11 cellular contexts compared by ENCODE assay signal in genomic region chr13:29922281-29922821, GRCh38.
DNase-seq lines count a peak whose midpoint lies in the region; ATAC-seq, FAIRE-seq and TF ChIP-seq lines count a peak whose summit lies in the region.
"Had no signal": no experiment of that assay in that cellular context is flagged by ENCODE, and none has a peak within 500 bp of the region (broad histone marks: within the 10 kb centered on the region; RNA-seq: fewer than 3 reads in every experiment).

No MANE protein-coding gene starts in this region.

- peak overlapping the region; percentile 77 to 83 for H3K18ac ChIP-seq in mesenchymal stem cell (ENCODE audit: low read depth in 1 of 2, low read length in 2 of 2)

- H3K4ac ChIP-seq in mesenchymal stem cell (ENCODE audit: low read depth in 1 of 2, low read length in 2 of 2), result no peak overlapping the region

- no peaks in the 10 kb centered on the region for H3K36me3 Mint-ChIP-seq in activated CD4-positive, alpha-beta T cell treated with anti-CD3 and anti-CD28 coated beads, Interleukin-2, amount 10 ng/mL, durations not matched to agents 7 days and 5 days (ENCODE audit: low read depth)
- no peaks in the 10 kb centered on the region for H3K36me3 Mint-ChIP-seq in activated CD4-positive, alpha-beta T cell treated with anti-CD3 and anti-CD28 coated beads, Interleukin-2, amount 10 ng/mL, durations not matched to agents 24 days and 14 days (ENCODE audit: low read depth)

- peak overlapping the region; percentile 48 for H2BK5ac ChIP-seq in mesenchymal stem cell (ENCODE audit: low read depth, low read length, poor library complexity, severe bottlenecking)

- no peak overlapping the region for H3K14ac ChIP-seq in mesenchymal stem cell (ENCODE audit: low read length in 2 of 2)

- no peaks in the 10 kb centered on the region for H3K79me1 ChIP-seq in mesenchymal stem cell (replicated peaks; ENCODE audit: low read length, poor library complexity, severe bottlenecking)

- CTCF ChIA-PET in activated CD4-positive, alpha-beta T cell treated with anti-CD3 and anti-CD28 coated beads, Interleukin-2, amount 10 ng/mL, durations not matched to agents 7 days and 5 days (lab: Charles Lee), result interaction anchor here (1.8 to 4.6 kb wide), 3 partner anchors 14 to 28 kb away, joined by 5 to 46 read pairs (median 8); no protein-coding TSS in a partner anchor

- peaks cover 28% of the 10 kb centered on the region for H3K4me1 ChIP-seq in mesenchymal stem cell (ENCODE audit: control insufficient read depth, insufficient read depth, low read depth, low read length)

- no peak overlapping the region for H4K91ac ChIP-seq in mesenchymal stem cell (ENCODE audit: low read length)

- H2BK120ac ChIP-seq in mesenchymal stem cell (ENCODE audit: low read depth, low read length), result no peak overlapping the region

- no peak overlapping the region for H2AFZ ChIP-seq in mesenchymal stem cell (ENCODE audit: low read depth, low read length)

- no peak for TF ChIP-seq CTCF in bronchial epithelial cell (IDR thresholded peaks at IDR 0.05; ENCODE audit: insufficient read depth, low read length, severe bottlenecking)

- H3K9me3 ChIP-seq in mesenchymal stem cell (ENCODE audit: control insufficient read depth, low read length), result no peaks in the 10 kb centered on the region

- ATAC-seq in GM21423 (IDR thresholded peaks at IDR 0.05; ENCODE audit: unreplicated experiment) (no peak), GM19395 (IDR thresholded peaks at IDR 0.05; ENCODE audit: unreplicated experiment) (no peak)

- H3K36me3 ChIP-seq in bronchial epithelial cell (ENCODE audit: control insufficient read depth, insufficient read depth, low read length) (no peaks in the 10 kb centered on the region), mesenchymal stem cell (ENCODE audit: control insufficient read depth in 1 of 2, insufficient read depth in 2 of 2, low read depth in 1 of 2, low read length in 2 of 2) (no peaks in the 10 kb centered on the region)

- H3K27ac ChIP-seq in mesenchymal stem cell (ENCODE audit: low read length, poor library complexity, severe bottlenecking), result peak overlapping the region; percentile 97

- H3K4me1 Mint-ChIP-seq in activated CD4-positive, alpha-beta T cell treated with anti-CD3 and anti-CD28 coated beads, Interleukin-2, amount 10 ng/mL, durations not matched to agents 7 days and 5 days, result peaks cover 47% of the 10 kb centered on the region
- peaks cover 35% of the 10 kb centered on the region for H3K4me1 Mint-ChIP-seq in activated CD4-positive, alpha-beta T cell treated with anti-CD3 and anti-CD28 coated beads, Interleukin-2, amount 10 ng/mL, durations not matched to agents 24 days and 14 days

- intact Hi-C loops in activated CD4-positive, alpha-beta T cell treated with anti-CD3 and anti-CD28 coated beads, Interleukin-2, amount 10 ng/mL, durations not matched to agents 24 days and 14 days (cut with micrococcal nuclease), result no loop called here

- no peaks in the 10 kb centered on the region for H3K9me3 Mint-ChIP-seq in activated CD4-positive, alpha-beta T cell treated with anti-CD3 and anti-CD28 coated beads, Interleukin-2, amount 10 ng/mL, durations not matched to agents 7 days and 5 days
- H3K9me3 Mint-ChIP-seq in activated CD4-positive, alpha-beta T cell treated with anti-CD3 and anti-CD28 coated beads, Interleukin-2, amount 10 ng/mL, durations not matched to agents 24 days and 14 days, result peaks cover 7% of the 10 kb centered on the region

- peaks cover 2% of the 10 kb centered on the region for H3K27me3 Mint-ChIP-seq in activated CD4-positive, alpha-beta T cell treated with anti-CD3 and anti-CD28 coated beads, Interleukin-2, amount 10 ng/mL, durations not matched to agents 7 days and 5 days
- peaks cover 3% of the 10 kb centered on the region for H3K27me3 Mint-ChIP-seq in activated CD4-positive, alpha-beta T cell treated with anti-CD3 and anti-CD28 coated beads, Interleukin-2, amount 10 ng/mL, durations not matched to agents 24 days and 14 days

- H3K27ac Mint-ChIP-seq in activated CD4-positive, alpha-beta T cell treated with anti-CD3 and anti-CD28 coated beads, Interleukin-2, amount 10 ng/mL, durations not matched to agents 7 days and 5 days, result peak overlapping the region; percentile 16
- H3K27ac Mint-ChIP-seq in activated CD4-positive, alpha-beta T cell treated with anti-CD3 and anti-CD28 coated beads, Interleukin-2, amount 10 ng/mL, durations not matched to agents 24 days and 14 days, result no peak overlapping the region

- peak overlapping the region in 1 of 2 experiments; percentile 68 for H2BK12ac ChIP-seq in mesenchymal stem cell (ENCODE audit: low read length in 2 of 2)

- no peak overlapping the region for H3K23ac ChIP-seq in mesenchymal stem cell (ENCODE audit: low read length in 2 of 2)

- no peak for FAIRE-seq in bronchial epithelial cell (lab: Jason Lieb, UNC)
- FAIRE-seq: TTC549 had no signal

- no peak overlapping the region for H3K4me2 ChIP-seq in mesenchymal stem cell (ENCODE audit: low read length, poor library complexity, severe bottlenecking)

- DNase-seq in activated CD4-positive, alpha-beta T cell treated with anti-CD3 and anti-CD28 coated beads, Interleukin-2, amount 10 ng/mL, durations not matched to agents 7 days and 5 days, result peak; percentile 13
- DNase-seq in activated CD4-positive, alpha-beta T cell treated with anti-CD3 and anti-CD28 coated beads, Interleukin-2, amount 10 ng/mL, durations not matched to agents 24 days and 14 days, result no peak
- peak; percentile 39 for DNase-seq in bronchial epithelial cell (ENCODE audit: low read depth)
- DNase-seq in mesenchymal stem cell, result peak; percentile 50
- no peak for DNase-seq in NCI-H2227 treated with DMSO at 0.1 percent for 48 hours (lab: John Stamatoyannopoulos, UW)
- no peak for DNase-seq in stimulated activated CD4-positive, alpha-beta T cell treated with anti-CD3 and anti-CD28 coated beads, Interleukin-2, amount 100 ng/mL, for 24 hours
- DNase-seq: activated T-cell treated with anti-CD3 and anti-CD28 coated beads, Interleukin-2, amount 50 U/mL, for 1 hour had no signal

- no peaks in the 10 kb centered on the region for H3K27me3 ChIP-seq in bronchial epithelial cell (ENCODE audit: control insufficient read depth, insufficient read depth, low read length)
- no peaks in the 10 kb centered on the region for H3K27me3 ChIP-seq in mesenchymal stem cell (ENCODE audit: control insufficient read depth in 1 of 2, insufficient read depth in 1 of 2, low read length in 2 of 2)

- H4K8ac ChIP-seq in mesenchymal stem cell (ENCODE audit: low read length), result peak overlapping the region; percentile 49

- no peak overlapping the region for H3K4me3 Mint-ChIP-seq in activated CD4-positive, alpha-beta T cell treated with anti-CD3 and anti-CD28 coated beads, Interleukin-2, amount 10 ng/mL, durations not matched to agents 7 days and 5 days
- H3K4me3 Mint-ChIP-seq in activated CD4-positive, alpha-beta T cell treated with anti-CD3 and anti-CD28 coated beads, Interleukin-2, amount 10 ng/mL, durations not matched to agents 24 days and 14 days, result no peak overlapping the region

- H2BK15ac ChIP-seq in mesenchymal stem cell (ENCODE audit: low read depth, poor library complexity, severe bottlenecking), result no peak overlapping the region

- H3K4me3 ChIP-seq in bronchial epithelial cell (ENCODE audit: low read depth, low read length) (no peak overlapping the region), mesenchymal stem cell (ENCODE audit: insufficient read depth in 1 of 2, low read depth in 1 of 2, low read length in 2 of 2) (no peak overlapping the region)
- H3K4me3 ChIP-seq: lung had no signal

- peak overlapping the region; percentile 76 for H2AK5ac ChIP-seq in mesenchymal stem cell (ENCODE audit: low read length, severe bottlenecking)

- POLR2A ChIA-PET in activated CD4-positive, alpha-beta T cell treated with anti-CD3 and anti-CD28 coated beads, Interleukin-2, amount 10 ng/mL, durations not matched to agents 7 days and 5 days (lab: Charles Lee), result interaction anchor here (0.6 kb wide), 1 partner anchor 13 kb away, joined by 4 read pairs; no protein-coding TSS in a partner anchor

- 54% methylated on average over 6 of the region's 7 CpGs for WGBS in mesenchymal stem cell

- H3K9ac ChIP-seq in mesenchymal stem cell (ENCODE audit: low read length), result peak overlapping the region; percentile 26

Comparison
In these comparisons a context has a peak if more than half of its experiments do, and no peak if none do; other contexts are left out.
1. DNase-seq: peak in activated CD4-positive, alpha-beta T cell treated with anti-CD3 and anti-CD28 coated beads, Interleukin-2, amount 10 ng/mL, durations not matched to agents 7 days and 5 days (single experiment), bronchial epithelial cell (single experiment) and mesenchymal stem cell (single experiment); none in activated CD4-positive, alpha-beta T cell treated with anti-CD3 and anti-CD28 coated beads, Interleukin-2, amount 10 ng/mL, durations not matched to agents 24 days and 14 days (single experiment), NCI-H2227 treated with DMSO at 0.1 percent for 48 hours (single experiment) and stimulated activated CD4-positive, alpha-beta T cell treated with anti-CD3 and anti-CD28 coated beads, Interleukin-2, amount 100 ng/mL, for 24 hours (0 of 2).